Comparison of ENCODE assay signal across 23 cellular contexts in genomic region chr2:236970656-236971010, GRCh38.
DNase-seq lines count a peak whose midpoint lies in the region; ATAC-seq, FAIRE-seq and TF ChIP-seq lines count a peak whose summit lies in the region.
"Had no signal": no experiment of that assay in that cellular context is flagged by ENCODE, and none has a peak within 500 bp of the region (broad histone marks: within the 10 kb centered on the region; RNA-seq: fewer than 3 reads in every experiment).

No MANE protein-coding gene starts in this region.

- no peak for TF ChIP-seq CTCF in bronchial epithelial cell (IDR thresholded peaks at IDR 0.05; ENCODE audit: insufficient read depth, low read length, severe bottlenecking)
- TF ChIP-seq CTCF in mesothelial cell of epicardium (IDR thresholded peaks at IDR 0.05; ENCODE audit: unreplicated experiment): no peak

- peak; percentile 36 for FAIRE-seq in bronchial epithelial cell (lab: Jason Lieb, UNC)

- intact Hi-C loops in Right ventricle myocardium inferior (cut with DNase I) (loop anchor here (10.0 kb wide), 1 partner anchor 316 kb away; no protein-coding TSS in a partner anchor), cardiac septum (cut with DNase I) (no loop called here)

- H3K27me3 Mint-ChIP-seq in mesothelial cell of epicardium (ENCODE audit: low read depth): no peaks in the 10 kb centered on the region
- H3K27me3 Mint-ChIP-seq: stimulated activated naive CD8-positive, alpha-beta T cell treated with anti-CD3 and anti-CD28 coated beads, Interleukin-15, amount 100 ng/mL, for 72 hours had no signal

- DNase-seq in Right ventricle myocardium inferior (ENCODE audit: missing footprints) (no peak), cardiac septum (ENCODE audit: low spot score) (no peak), bronchial epithelial cell (ENCODE audit: low read depth) (no peak), mesothelial cell of epicardium (ENCODE audit: low spot score in 2 of 2, unreplicated experiment in 2 of 2) (no peak), DMS153 (lab: John Stamatoyannopoulos, UW) (no peak), GF-D8 (lab: John Stamatoyannopoulos, UW) (no peak), MV-4-11 (lab: John Stamatoyannopoulos, UW) (no peak)
- DNase-seq: activated CD8-positive, alpha-beta memory T cell treated with anti-CD3 and anti-CD28 coated beads, Interleukin-2, amount 50 U/mL, for 4 hours; adrenal gland; caudate nucleus; erythroblast; head of caudate nucleus; naive B cell; NCI-H1092; NCI-H2081; NCI-H510A; RPMI8226 had no signal

- H3K36me3 ChIP-seq in bronchial epithelial cell (ENCODE audit: control insufficient read depth, insufficient read depth, low read length): no peaks in the 10 kb centered on the region
- H3K36me3 ChIP-seq in thymus (ENCODE audit: control insufficient read depth, insufficient read depth): no peaks in the 10 kb centered on the region
- H3K36me3 ChIP-seq: adrenal gland had no signal

- H3K4me1 Mint-ChIP-seq in mesothelial cell of epicardium: peaks cover 70% of the 10 kb centered on the region

- ATAC-seq in Right ventricle myocardium inferior: peak; percentile 14

- no peaks in the 10 kb centered on the region for H3K9me3 ChIP-seq in thymus (ENCODE audit: control insufficient read depth)
- H3K9me3 ChIP-seq: adrenal gland had no signal

- no peak overlapping the region for H3K4me3 Mint-ChIP-seq in mesothelial cell of epicardium
- H3K4me3 Mint-ChIP-seq: IgD-negative memory B cell, naive B cell had no signal

- WGBS in thymus: 97% methylated on average over 3 of the region's 3 CpGs

- H3K36me3 Mint-ChIP-seq in mesothelial cell of epicardium: no peaks in the 10 kb centered on the region
- H3K36me3 Mint-ChIP-seq: CD14-positive monocyte, IgD-negative memory B cell, naive B cell had no signal

- H3K27me3 ChIP-seq in bronchial epithelial cell (ENCODE audit: control insufficient read depth, insufficient read depth, low read length) (no peaks in the 10 kb centered on the region), thymus (ENCODE audit: control insufficient read depth, insufficient read depth) (no peaks in the 10 kb centered on the region)
- H3K27me3 ChIP-seq: adrenal gland had no signal

- no peaks in the 10 kb centered on the region for H3K9me3 Mint-ChIP-seq in mesothelial cell of epicardium
- H3K9me3 Mint-ChIP-seq: IgD-negative memory B cell; stimulated activated naive CD8-positive, alpha-beta T cell treated with anti-CD3 and anti-CD28 coated beads, Interleukin-15, amount 100 ng/mL, for 72 hours had no signal

- peak overlapping the region; percentile 36 for H3K27ac ChIP-seq in thymus (ENCODE audit: low read depth)
- H3K27ac ChIP-seq: adrenal gland, parathyroid adenoma had no signal

- H3K4me3 ChIP-seq in bronchial epithelial cell (ENCODE audit: low read depth, low read length): no peak overlapping the region
- no peak overlapping the region for H3K4me3 ChIP-seq in thymus (ENCODE audit: low read length)
- H3K4me3 ChIP-seq: adrenal gland, lung had no signal

- peaks cover 21% of the 10 kb centered on the region for H3K4me1 ChIP-seq in thymus (ENCODE audit: control insufficient read depth, insufficient read depth, low read length)

- H3K27ac Mint-ChIP-seq in mesothelial cell of epicardium: peak overlapping the region; percentile 73
- H3K27ac Mint-ChIP-seq: naive B cell had no signal
